In the genomic region with DNA sequence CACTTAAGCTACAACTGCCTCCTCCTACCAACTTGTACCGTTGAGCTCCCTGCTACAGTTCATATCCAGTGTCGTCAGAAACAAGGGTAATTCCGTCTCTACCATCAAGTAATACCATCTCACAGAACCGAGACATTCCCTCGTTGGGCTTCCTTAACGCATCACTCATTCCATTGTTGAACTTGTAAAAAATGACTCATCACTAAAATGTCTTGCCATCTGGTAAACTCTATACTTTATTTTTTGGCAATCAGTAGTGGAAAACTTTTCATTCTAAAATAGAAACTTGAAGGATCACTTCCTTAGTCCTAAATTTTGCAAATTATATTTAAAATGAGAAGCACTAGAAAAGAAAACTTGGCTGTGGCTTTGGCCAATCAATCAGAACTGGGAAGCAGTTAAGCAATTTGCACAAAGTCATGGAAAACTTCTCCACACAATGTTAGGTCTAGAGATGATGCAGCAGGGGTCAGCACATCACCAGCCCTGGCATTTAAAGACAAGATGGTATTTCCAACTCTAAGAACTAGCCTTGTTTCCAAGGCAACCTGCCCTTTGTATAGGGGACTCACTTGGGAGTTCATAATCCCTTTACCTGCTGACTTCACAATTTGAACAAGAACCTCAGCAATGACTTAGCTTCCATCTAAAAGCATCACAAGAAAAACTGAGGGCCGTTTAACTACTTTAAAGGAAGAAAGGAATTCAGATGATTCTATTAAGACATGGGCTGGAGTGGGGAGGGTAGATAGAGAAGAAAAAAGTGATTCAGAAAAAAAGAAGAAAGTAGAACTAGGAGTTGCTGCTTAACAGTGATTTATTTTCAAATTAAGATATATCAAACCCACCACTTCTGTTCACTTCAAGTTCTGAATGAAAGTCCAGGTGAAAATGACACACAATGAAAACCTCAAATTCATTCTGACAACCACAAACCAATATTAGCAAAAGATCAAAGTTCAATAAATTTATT, we compare ENCODE assay signal across 9 cellular contexts.
DNase-seq lines count a peak whose midpoint lies in the region; ATAC-seq, FAIRE-seq and TF ChIP-seq lines count a peak whose summit lies in the region.
"Had no signal": no experiment of that assay in that cellular context is flagged by ENCODE, and none has a peak within 500 bp of the region (broad histone marks: within the 10 kb centered on the region; RNA-seq: fewer than 3 reads in every experiment).

No MANE protein-coding gene starts in this region.

- H3K4me1 ChIP-seq in pancreas, result peaks cover 4 to 10% (median 7%) of the 10 kb centered on the region in 3 donors

- H3K4me3 ChIP-seq in fibroblast of villous mesenchyme (ENCODE audit: low read depth, low read length), result no peak overlapping the region
- no peak overlapping the region for H3K4me3 ChIP-seq in pancreas

- no peaks in the 10 kb centered on the region for H3K36me3 ChIP-seq in pancreas

- no peaks in the 10 kb centered on the region for H3K9me3 ChIP-seq in pancreas

- intact Hi-C loops in pancreas (cut with DNase I), result no loop called here

- peak; percentile 28 to 31 (median 29) for ATAC-seq in pancreas
- ATAC-seq in HG03565 (IDR thresholded peaks at IDR 0.05; ENCODE audit: unreplicated experiment), result no peak
- no peak for ATAC-seq in GM19035 (IDR thresholded peaks at IDR 0.05; ENCODE audit: unreplicated experiment)

- DNase-seq in RKO (ENCODE audit: low spot score) (peak; percentile 29), fibroblast of villous mesenchyme (ENCODE audit: low read depth) (peak; percentile 94), pancreas (no peak), GOT3 (lab: John Stamatoyannopoulos, UW) (no peak), T-helper 1 cell (no peak)
- DNase-seq: substantia nigra had no signal

- 77 to 80% methylated on average over 7 of the region's 7 CpGs for WGBS in pancreas, 2 donors

- no peaks in the 10 kb centered on the region for H3K27me3 ChIP-seq in pancreas

- peak overlapping the region in 1 of 4 donors; percentile 6 for H3K27ac ChIP-seq in pancreas

- peak; percentile 93 for FAIRE-seq in pancreas (lab: Jason Lieb, UNC)

- TF ChIP-seq CTCF in GM12872 (IDR thresholded peaks at IDR 0.05; ENCODE audit: insufficient read depth, low read depth, low read length) (0 out of 3 replicates have a peak, but pooled peaks have one; percentile 29), fibroblast of villous mesenchyme (IDR thresholded peaks at IDR 0.05; ENCODE audit: insufficient read depth, low read depth, low read length) (peak; percentile 35), pancreas (IDR thresholded peaks at IDR 0.05) (no peak)

Comparison
In these comparisons a context has a peak if more than half of its experiments do, and no peak if none do; other contexts are left out.
1. CTCF ChIP-seq: peak in GM12872 (single experiment) and fibroblast of villous mesenchyme (single experiment); none in pancreas (0 of 4).
2. DNase-seq: peak in RKO (single experiment) and fibroblast of villous mesenchyme (single experiment); none in pancreas (0 of 6), GOT3 (single experiment) and T-helper 1 cell (0 of 5).
3. ATAC-seq: peak in pancreas (4 of 4); none in HG03565 (single experiment) and GM19035 (single experiment).